ENCODE assay signal across 10 cellular contexts in the genomic region with DNA sequence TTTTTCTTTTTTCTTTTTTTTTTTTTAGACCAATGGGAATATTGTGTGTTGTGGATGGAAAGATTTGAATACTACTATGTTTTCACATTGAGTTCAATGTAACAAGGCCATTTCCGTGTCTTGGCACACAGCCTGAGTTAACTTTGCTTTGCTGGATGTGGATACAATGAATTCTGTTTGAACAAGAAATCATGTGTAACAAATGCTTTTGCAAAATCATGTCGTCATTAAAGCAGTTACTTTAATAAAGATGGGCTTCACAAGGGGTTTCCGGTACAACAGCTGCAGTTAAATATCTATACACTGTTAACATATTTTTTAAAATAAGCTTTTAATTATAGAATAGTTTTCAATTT. TPM values are rescaled to one million over a fixed set of nuclear protein-coding genes. Genes with fewer than 3 reads are reported as not detected.
A peak's percentile ranks its signal among the peaks of the same experiment; 100 is the strongest.
DNase-seq lines count a peak whose midpoint lies in the region; ATAC-seq and TF ChIP-seq lines count a peak whose summit lies in the region.
"Had no signal": no experiment of that assay in that cellular context is flagged by ENCODE, and none has a peak within 500 bp of the region (broad histone marks: within the 10 kb centered on the region; RNA-seq: fewer than 3 reads in every experiment).

No MANE protein-coding gene starts in this region.

- CTCF ChIA-PET in PC-3 (lab: Charles Lee) (no interaction called here), RWPE1 (lab: Yijun Ruan, JAX) (no interaction called here)

- no peak overlapping the region for H2AFZ ChIP-seq in PC-3 (ENCODE audit: low read length)

- no peaks in the 10 kb centered on the region for H3K36me3 ChIP-seq in PC-3 (ENCODE audit: low read depth, low read length)

- peaks cover 9% of the 10 kb centered on the region for H3K27me3 ChIP-seq in PC-3 (ENCODE audit: low read length)

- intact Hi-C loops in Right ventricle myocardium superior (cut with DNase I) (no loop called here), cardiac septum (cut with DNase I) (loop anchor here (5.0 kb wide), 2 partner anchors 50 to 100 kb away; no protein-coding TSS in a partner anchor), PC-3 (cut with micrococcal nuclease) (no loop called here), left colon (cut with DNase I, micrococcal nuclease) (no loop called here)

- no peaks in the 10 kb centered on the region for H3K79me2 ChIP-seq in PC-3 (ENCODE audit: low read length)

- no peak overlapping the region for H3K9ac ChIP-seq in PC-3 (ENCODE audit: low read length)

- ATAC-seq in Right ventricle myocardium superior (ENCODE audit: poor library complexity): peak; percentile 34
- ATAC-seq in PC-3: no peak
- ATAC-seq in left colon: peak; percentile 94
- ATAC-seq in stimulated activated naive CD8-positive, alpha-beta T cell treated with anti-CD3 and anti-CD28 coated beads, Interleukin-15, Interleukin-2, amounts not matched to agents 100 U/mL and 50 U/mL, for 24 hours: no peak

- no peak overlapping the region for H3K27ac ChIP-seq in PC-3 (ENCODE audit: low read length)
- H3K27ac ChIP-seq in RWPE1: no peak overlapping the region

- TF ChIP-seq CTCF in PC-3 (conservative IDR thresholded peaks at IDR 0.05; ENCODE audit: low read depth, low read length) (no peak), RWPE1 (conservative IDR thresholded peaks at IDR 0.05; ENCODE audit: low read depth) (no peak)

- no peak overlapping the region for H3K4me2 ChIP-seq in PC-3 (ENCODE audit: low read length)

- POLR2A ChIA-PET in PC-3 (lab: Charles Lee; ENCODE audit: unreplicated experiment) (no interaction called here), RWPE1 (lab: Yijun Ruan, JAX; ENCODE audit: low non-redundant PET) (no interaction called here)

- no TSS peak for BruUV-seq in PC-3 (replicated peaks; lab: Mats Ljungman, UMichigan)

- H3K9me2 ChIP-seq in PC-3 (replicated peaks; ENCODE audit: low read length): no peaks in the 10 kb centered on the region

- H3K9me3 ChIP-seq in PC-3 (ENCODE audit: low read length): no peaks in the 10 kb centered on the region

- no peaks in the 10 kb centered on the region for H4K20me1 ChIP-seq in PC-3 (ENCODE audit: low read length)

- H3F3A ChIP-seq in PC-3 (ENCODE audit: low read length, unreplicated experiment): no peaks in the 10 kb centered on the region

- DNase-seq in Right ventricle myocardium superior (no peak), cardiac septum (ENCODE audit: low spot score) (no peak), PC-3 (peak; percentile 19), left colon (peak; percentile 54 to 60), NCI-H526 (lab: John Stamatoyannopoulos, UW) (no peak), RWPE1 (ENCODE audit: low spot score) (no peak)
- DNase-seq in stimulated activated naive CD8-positive, alpha-beta T cell treated with anti-CD3 and anti-CD28 coated beads, Interleukin-15, Interleukin-2, amounts not matched to agents 100 U/mL and 50 U/mL, for 24 hours: no peak
- DNase-seq in effector CD4-positive, alpha-beta T cell: no peak
- DNase-seq: activated CD4-positive, alpha-beta T cell treated with anti-CD3 and anti-CD28 coated beads for 48 hours; NCI-H1694 treated with DMSO at 0.1 percent for 48 hours had no signal

- no peak overlapping the region for H3K4me3 ChIP-seq in PC-3 (ENCODE audit: low read length)

- H3K4me1 ChIP-seq in PC-3 (ENCODE audit: insufficient read depth, low read length): no peaks in the 10 kb centered on the region

RNA-seq across cellular contexts. Expression of a gene that starts 13.5 kb away (rescaled TPM):
- total RNA-seq in Right ventricle myocardium superior (6.0 TPM), cardiac septum (14.7 TPM), PC-3 (2014; rRNA removed) (not detected in 2 replicates), left colon (10 to 100 TPM in 1 of 2 donors, 1 to 10 TPM in 1; 5.8 to 14.4 TPM)

RNA-seq across cellular contexts. Expression of a gene that starts 48.8 kb away (rescaled TPM):
- total RNA-seq in Right ventricle myocardium superior (8.5 TPM), cardiac septum (12.4 TPM), PC-3 (2014; rRNA removed) (14.5 and 21.8 TPM in 2 replicates), left colon (10 to 100 TPM; 26.6 to 29.6 TPM)

Comparison
In these comparisons a context has a peak if more than half of its experiments do, and no peak if none do; other contexts are left out.
1. ATAC-seq: peak in Right ventricle myocardium superior (single experiment) and left colon (single experiment); none in PC-3 (single experiment) and stimulated activated naive CD8-positive, alpha-beta T cell treated with anti-CD3 and anti-CD28 coated beads, Interleukin-15, Interleukin-2, amounts not matched to agents 100 U/mL and 50 U/mL, for 24 hours (single experiment).
2. DNase-seq: peak in PC-3 (single experiment) and left colon (2 of 2); none in Right ventricle myocardium superior (single experiment), cardiac septum (single experiment), NCI-H526 (0 of 2), RWPE1 (single experiment), stimulated activated naive CD8-positive, alpha-beta T cell treated with anti-CD3 and anti-CD28 coated beads, Interleukin-15, Interleukin-2, amounts not matched to agents 100 U/mL and 50 U/mL, for 24 hours (single experiment) and effector CD4-positive, alpha-beta T cell (single experiment).